ENCODE assay signal across 21 cellular contexts in genomic region chr21:41653243-41653943, GRCh38.
DNase-seq lines count a peak whose midpoint lies in the region; ATAC-seq, FAIRE-seq and TF ChIP-seq lines count a peak whose summit lies in the region.
"Had no signal": no experiment of that assay in that cellular context is flagged by ENCODE, and none has a peak within 500 bp of the region (broad histone marks: within the 10 kb centered on the region; RNA-seq: fewer than 3 reads in every experiment).

No MANE protein-coding gene starts in this region.

- peak; percentile 29 for DNase-seq in natural killer cell treated with Interleukin-12 subunit alpha and Interleukin-12 subunit beta and Interleukin-15 and Interleukin-18, amount 100 ng/mL, for 72 hours (ENCODE audit: low spot score)
- DNase-seq in natural killer cell (no peak), upper lobe of right lung (peak; percentile 43), GM13976 (ENCODE audit: low spot score) (no peak), GM12892 (ENCODE audit: insufficient read length) (no peak)
- DNase-seq: Calu3; CD8-positive, alpha-beta T cell; GF-D8; KG1; MV-4-11; NCI-H187 treated with DMSO at 0.1 percent for 48 hours; NCI-H524 treated with DMSO at 0.1 percent for 48 hours; SIG-M5 had no signal

- H3K4me3 ChIP-seq in esophagus (ENCODE audit: low read depth in 1 of 2, low read length in 2 of 2) (no peak overlapping the region), upper lobe of right lung (no peak overlapping the region)
- H3K4me3 ChIP-seq: BLaER1 treated with 17β-estradiol and CSF1 and Interleukin-3, amounts not matched to agents 10 nM and 100 nM; Peyer's patch had no signal

- H3K9me3 Mint-ChIP-seq in natural killer cell treated with Interleukin-12 subunit alpha and Interleukin-12 subunit beta and Interleukin-15 and Interleukin-18, amount 100 ng/mL, for 72 hours: no peaks in the 10 kb centered on the region
- no peaks in the 10 kb centered on the region for H3K9me3 Mint-ChIP-seq in natural killer cell
- no peaks in the 10 kb centered on the region for H3K9me3 Mint-ChIP-seq in stimulated activated memory B cell treated with anti-CD40 and anti-IgM and Interleukin-4, amounts not matched to agents 10 μg/mL and 1 μg/mL and 100 μg/mL, for 72 hours
- H3K9me3 Mint-ChIP-seq: CD8-positive, alpha-beta T cell had no signal

- no peak overlapping the region for H3K4me3 Mint-ChIP-seq in natural killer cell treated with Interleukin-12 subunit alpha and Interleukin-12 subunit beta and Interleukin-15 and Interleukin-18, amount 100 ng/mL, for 72 hours
- no peak overlapping the region for H3K4me3 Mint-ChIP-seq in natural killer cell
- no peak overlapping the region for H3K4me3 Mint-ChIP-seq in stimulated activated memory B cell treated with anti-CD40 and anti-IgM and Interleukin-4, amounts not matched to agents 10 μg/mL and 1 μg/mL and 100 μg/mL, for 72 hours
- H3K4me3 Mint-ChIP-seq: CD8-positive, alpha-beta T cell had no signal

- H3K9me3 ChIP-seq in esophagus (ENCODE audit: control insufficient read depth in 2 of 2, insufficient read depth in 1 of 2, low read depth in 1 of 2, low read length in 1 of 2) (no peaks in the 10 kb centered on the region), upper lobe of right lung (no peaks in the 10 kb centered on the region)
- H3K9me3 ChIP-seq: Peyer's patch had no signal

- H3K4me1 ChIP-seq in esophagus (ENCODE audit: control insufficient read depth in 2 of 2, insufficient read depth in 2 of 2, low read length in 1 of 2): peaks cover 2 to 34% of the 10 kb centered on the region in 2 donors
- peaks cover 16% of the 10 kb centered on the region for H3K4me1 ChIP-seq in upper lobe of right lung

- H3K27ac Mint-ChIP-seq in natural killer cell treated with Interleukin-12 subunit alpha and Interleukin-12 subunit beta and Interleukin-15 and Interleukin-18, amount 100 ng/mL, for 72 hours: no peak overlapping the region
- H3K27ac Mint-ChIP-seq in natural killer cell: no peak overlapping the region
- no peak overlapping the region for H3K27ac Mint-ChIP-seq in stimulated activated memory B cell treated with anti-CD40 and anti-IgM and Interleukin-4, amounts not matched to agents 10 μg/mL and 1 μg/mL and 100 μg/mL, for 72 hours
- H3K27ac Mint-ChIP-seq: CD8-positive, alpha-beta T cell had no signal

- no peak for TF ChIP-seq POLR2A in GM12892 (IDR thresholded peaks at IDR 0.05; ENCODE audit: low read depth, low read length)

- no peaks in the 10 kb centered on the region for H3K36me3 ChIP-seq in esophagus (ENCODE audit: control insufficient read depth in 2 of 2, insufficient read depth in 2 of 2, low read length in 1 of 2)
- H3K36me3 ChIP-seq in upper lobe of right lung: no peaks in the 10 kb centered on the region
- H3K36me3 ChIP-seq: BLaER1 treated with 17β-estradiol and CSF1 and Interleukin-3, amounts not matched to agents 10 nM and 100 nM; Peyer's patch had no signal

- no peaks in the 10 kb centered on the region for H3K4me1 Mint-ChIP-seq in natural killer cell treated with Interleukin-12 subunit alpha and Interleukin-12 subunit beta and Interleukin-15 and Interleukin-18, amount 100 ng/mL, for 72 hours (ENCODE audit: low read depth in 2 of 2)
- H3K4me1 Mint-ChIP-seq in natural killer cell: no peaks in the 10 kb centered on the region
- H3K4me1 Mint-ChIP-seq in stimulated activated memory B cell treated with anti-CD40 and anti-IgM and Interleukin-4, amounts not matched to agents 10 μg/mL and 1 μg/mL and 100 μg/mL, for 72 hours: peaks cover 6% of the 10 kb centered on the region

- ATAC-seq in natural killer cell treated with Interleukin-12 subunit alpha and Interleukin-12 subunit beta and Interleukin-15 and Interleukin-18, amount 100 ng/mL, for 72 hours: no peak
- ATAC-seq in natural killer cell: no peak
- ATAC-seq in SK-N-SH treated with all-trans-retinoic acid at 6 μM for 48 hours: peak; percentile 57
- no peak for ATAC-seq in upper lobe of right lung
- no peak for ATAC-seq in stimulated activated memory B cell treated with anti-CD40 and anti-IgM and Interleukin-4, amounts not matched to agents 10 μg/mL and 1 μg/mL and 100 μg/mL, for 72 hours
- ATAC-seq: CD8-positive, alpha-beta T cell; HepG2 had no signal

- H3K36me3 Mint-ChIP-seq in natural killer cell treated with Interleukin-12 subunit alpha and Interleukin-12 subunit beta and Interleukin-15 and Interleukin-18, amount 100 ng/mL, for 72 hours: no peaks in the 10 kb centered on the region
- no peaks in the 10 kb centered on the region for H3K36me3 Mint-ChIP-seq in natural killer cell
- H3K36me3 Mint-ChIP-seq in stimulated activated memory B cell treated with anti-CD40 and anti-IgM and Interleukin-4, amounts not matched to agents 10 μg/mL and 1 μg/mL and 100 μg/mL, for 72 hours: no peaks in the 10 kb centered on the region
- H3K36me3 Mint-ChIP-seq: CD8-positive, alpha-beta T cell had no signal

- in situ Hi-C loops in GM13976 (cut with MboI; ENCODE audit: low sequenced_read_pairs, unreplicated experiment): no loop called here

- no peaks in the 10 kb centered on the region for H3K27me3 ChIP-seq in esophagus (ENCODE audit: control insufficient read depth in 1 of 2, insufficient read depth in 2 of 2, low read length in 2 of 2)
- no peaks in the 10 kb centered on the region for H3K27me3 ChIP-seq in upper lobe of right lung
- H3K27me3 ChIP-seq: BLaER1 treated with 17β-estradiol and CSF1 and Interleukin-3, amounts not matched to agents 10 nM and 100 nM; Peyer's patch had no signal

- H3K27ac ChIP-seq in esophagus (ENCODE audit: low read depth in 2 of 2, low read length in 1 of 2) (peak overlapping the region; percentile 44 to 72), upper lobe of right lung (no peak overlapping the region)
- H3K27ac ChIP-seq: BLaER1 treated with 17β-estradiol and CSF1 and Interleukin-3, amounts not matched to agents 10 nM and 100 nM; Peyer's patch had no signal

- FAIRE-seq in GM12892 (lab: Jason Lieb, UNC): no peak
- FAIRE-seq: A204.1, GM19239, HepG2 had no signal

- 55 to 56% methylated on average over 13 of the region's 13 CpGs for WGBS in esophagus, 2 donors

- H3K27me3 Mint-ChIP-seq in natural killer cell treated with Interleukin-12 subunit alpha and Interleukin-12 subunit beta and Interleukin-15 and Interleukin-18, amount 100 ng/mL, for 72 hours: peaks cover 6 to 11% of the 10 kb centered on the region in 2 donors
- peaks cover 0 to 8% of the 10 kb centered on the region in 2 donors for H3K27me3 Mint-ChIP-seq in natural killer cell (ENCODE audit: low read depth in 2 of 2)
- H3K27me3 Mint-ChIP-seq in stimulated activated memory B cell treated with anti-CD40 and anti-IgM and Interleukin-4, amounts not matched to agents 10 μg/mL and 1 μg/mL and 100 μg/mL, for 72 hours: peaks cover 31% of the 10 kb centered on the region

- intact Hi-C loops in natural killer cell (cut with micrococcal nuclease) (no loop called here), upper lobe of right lung (cut with DNase I) (no loop called here)

- no peak for TF ChIP-seq CTCF in natural killer cell (IDR thresholded peaks at IDR 0.05)
- no peak for TF ChIP-seq CTCF in upper lobe of right lung (IDR thresholded peaks at IDR 0.05)
- no peak for TF ChIP-seq CTCF in GM13976 (IDR thresholded peaks at IDR 0.05; ENCODE audit: borderline replicate concordance, control extremely low read depth, extremely low read depth, insufficient read depth, missing control alignments)

TF ChIP-seq in SK-N-SH treated with all-trans-retinoic acid at 6 μM for 48 hours, 23 proteins besides CTCF, POLR2A, EP300 and RAD21:
- no peak for TF ChIP-seq TOX (CRISPR knock-in tag; IDR thresholded peaks at IDR 0.05; ENCODE audit: borderline replicate concordance)
- no peak for TF ChIP-seq CREB5 (CRISPR knock-in tag; IDR thresholded peaks at IDR 0.05; ENCODE audit: low read depth)
- no peak for TF ChIP-seq RARB (CRISPR knock-in tag; IDR thresholded peaks at IDR 0.05)
- no peak for TF ChIP-seq PATZ1 (CRISPR knock-in tag; IDR thresholded peaks at IDR 0.05; ENCODE audit: borderline replicate concordance)
- TF ChIP-seq ZNF70 (CRISPR knock-in tag; IDR thresholded peaks at IDR 0.05): no peak
- no peak for TF ChIP-seq OSR1 (CRISPR knock-in tag; IDR thresholded peaks at IDR 0.05)
- no peak for TF ChIP-seq PPARA (CRISPR knock-in tag; IDR thresholded peaks at IDR 0.05; ENCODE audit: borderline replicate concordance)

Comparison
In these comparisons a context has a peak if more than half of its experiments do, and no peak if none do; other contexts are left out.
1. DNase-seq: peak in natural killer cell treated with Interleukin-12 subunit alpha and Interleukin-12 subunit beta and Interleukin-15 and Interleukin-18, amount 100 ng/mL, for 72 hours (single experiment) and upper lobe of right lung (single experiment); none in natural killer cell (single experiment), GM13976 (single experiment) and GM12892 (single experiment).